ENCODE assay signal across 15 cellular contexts in the genomic region with DNA sequence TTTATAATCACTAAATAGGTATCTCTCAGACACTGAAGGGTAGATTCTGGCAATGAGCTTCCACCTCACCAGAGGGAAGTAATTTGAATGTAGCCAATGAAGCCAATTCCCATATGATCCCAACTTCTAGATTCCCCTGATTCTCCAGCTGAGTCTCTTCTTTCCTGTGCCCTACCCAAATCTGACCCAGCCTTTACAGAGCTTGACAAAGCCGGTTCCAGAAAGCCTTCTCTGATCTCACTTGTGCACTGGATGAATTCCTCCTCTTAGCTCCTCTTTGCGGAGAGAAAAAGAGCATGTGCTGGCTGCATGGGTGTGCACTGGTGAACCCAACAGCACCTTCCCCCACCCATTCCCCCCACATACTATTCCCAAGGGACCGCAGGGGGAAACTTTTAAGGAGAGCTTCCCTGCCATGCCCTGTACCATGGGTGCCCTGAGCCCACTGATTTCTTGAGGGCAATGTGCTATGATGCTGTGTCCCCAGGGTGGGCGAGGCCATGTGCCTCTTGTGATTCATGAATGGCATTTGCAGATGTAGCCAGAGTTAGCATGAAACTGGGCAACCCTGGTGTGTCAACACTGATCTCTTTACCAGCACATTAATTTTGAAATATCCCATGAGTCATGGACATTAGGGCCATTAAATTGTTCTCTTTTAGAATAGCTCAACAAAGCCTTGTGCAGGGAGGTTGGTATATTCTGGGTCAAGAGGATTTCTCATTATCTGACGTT. TPM values are rescaled to one million over a fixed set of nuclear protein-coding genes. Genes with fewer than 3 reads are reported as not detected.
DNase-seq lines count a peak whose midpoint lies in the region; ATAC-seq and TF ChIP-seq lines count a peak whose summit lies in the region.
"Had no signal": no experiment of that assay in that cellular context is flagged by ENCODE, and none has a peak within 500 bp of the region (broad histone marks: within the 10 kb centered on the region; RNA-seq: fewer than 3 reads in every experiment).

No MANE protein-coding gene starts in this region.

- no peak for TF ChIP-seq CTCF in foreskin fibroblast (IDR thresholded peaks at IDR 0.05; ENCODE audit: low read depth, low read length)

- no peaks in the 10 kb centered on the region for H3K9me3 ChIP-seq in skeletal muscle satellite cell (replicated peaks; ENCODE audit: low read length)
- no peaks in the 10 kb centered on the region for H3K9me3 ChIP-seq in effector memory CD4-positive, alpha-beta T cell (ENCODE audit: control insufficient read depth, low read length)

- H3K36me3 ChIP-seq in skeletal muscle satellite cell (ENCODE audit: insufficient read depth, low read length): no peaks in the 10 kb centered on the region
- no peaks in the 10 kb centered on the region for H3K36me3 ChIP-seq in effector memory CD4-positive, alpha-beta T cell (ENCODE audit: control insufficient read depth, insufficient read depth, low read length)

- no peak overlapping the region for H3K27ac ChIP-seq in effector memory CD4-positive, alpha-beta T cell (ENCODE audit: insufficient read depth, low read length, poor library complexity, severe bottlenecking)

- peaks cover 14% of the 10 kb centered on the region for H3K4me1 ChIP-seq in skeletal muscle satellite cell (ENCODE audit: control insufficient read depth, insufficient read depth, low read length)
- H3K4me1 ChIP-seq in effector memory CD4-positive, alpha-beta T cell (ENCODE audit: control insufficient read depth, insufficient read depth, low read length, poor library complexity, severe bottlenecking): no peaks in the 10 kb centered on the region

- peak overlapping the region; percentile 5 for H3K4me2 ChIP-seq in skeletal muscle satellite cell (ENCODE audit: low read length)

- no peak for ATAC-seq in HG03342 (IDR thresholded peaks at IDR 0.05; ENCODE audit: unreplicated experiment)
- ATAC-seq: left colon; stimulated activated memory B cell treated with anti-CD40 and anti-IgM and Interleukin-4, amounts not matched to agents 10 μg/mL and 1 μg/mL and 100 μg/mL, for 72 hours had no signal

- H3K4me3 ChIP-seq in foreskin fibroblast (ENCODE audit: low read depth in 1 of 2, low read length in 2 of 2) (no peak overlapping the region), skeletal muscle satellite cell (ENCODE audit: low read length) (no peak overlapping the region)
- H3K4me3 ChIP-seq in effector memory CD4-positive, alpha-beta T cell (ENCODE audit: insufficient read depth, low read depth, low read length, poor library complexity, severe bottlenecking): no peak overlapping the region

- DNase-seq in GM04504 (ENCODE audit: low read depth): peak; percentile 25
- DNase-seq in RPMI7951 (ENCODE audit: low read depth): peak; percentile 29
- peak; percentile 50 to 53 for DNase-seq in foreskin fibroblast
- DNase-seq in activated effector memory CD4-positive, alpha-beta T cell treated with Interleukin-2 at 50 U/mL for 16 hours: no peak
- DNase-seq in effector memory CD4-positive, alpha-beta T cell: no peak
- DNase-seq: activated CD4-positive, alpha-beta memory T cell treated with anti-CD3 and anti-CD28 coated beads for 36 hours; GDM1; left colon; NCI-H187; SHP77 treated with DMSO at 0.1 percent for 48 hours; stimulated activated CD4-positive, alpha-beta T cell treated with anti-CD3 and anti-CD28 coated beads, Interleukin-4, amount 100 ng/mL, for 24 hours had no signal

- peaks cover 8% of the 10 kb centered on the region for H3K27me3 ChIP-seq in skeletal muscle satellite cell (ENCODE audit: control insufficient read depth, insufficient read depth, low read length)
- H3K27me3 ChIP-seq in effector memory CD4-positive, alpha-beta T cell (replicated peaks; ENCODE audit: control insufficient read depth, insufficient read depth, low read length, poor library complexity, severe bottlenecking): no peaks in the 10 kb centered on the region

- H3K9ac ChIP-seq in skeletal muscle satellite cell (ENCODE audit: low read depth, low read length): no peak overlapping the region

RNA-seq across cellular contexts. Expression of gene PLEKHA1, which starts 50.4 kb away (rescaled TPM):
- total RNA-seq in RPMI7951 (2014; rRNA removed; shearing (Covaris generic)): 10.0 and 15.8 TPM in 2 replicates
- 16.5 and 19.2 TPM in 2 replicates for total RNA-seq in skeletal muscle satellite cell (2012; rRNA removed)

RNA-seq across cellular contexts. Expression of gene BTBD16, which starts 53.0 kb away (rescaled TPM):
- not detected in 2 replicates for total RNA-seq in RPMI7951 (2014; rRNA removed; shearing (Covaris generic))
- total RNA-seq in skeletal muscle satellite cell (2012; rRNA removed): not detected in 2 replicates
- total RNA-seq: activated CD4-positive, alpha-beta memory T cell treated with anti-CD3 and anti-CD28 coated beads for 36 hours; activated T-helper 2 cell treated with anti-CD3 and anti-CD28 coated beads, Interferon-gamma antibody, Interleukin-2, Interleukin-4, amounts not matched to agents 10 μg/mL and 5 μg/mL and 100 μg/mL, durations not matched to agents 14 hours and 24 hours and 36 hours had no signal

Comparison
In these comparisons a context has a peak if more than half of its experiments do, and no peak if none do; other contexts are left out.
1. DNase-seq: peak in GM04504 (single experiment), RPMI7951 (single experiment) and foreskin fibroblast (2 of 2); none in activated effector memory CD4-positive, alpha-beta T cell treated with Interleukin-2 at 50 U/mL for 16 hours (single experiment) and effector memory CD4-positive, alpha-beta T cell (0 of 3).